ENCODE assay signal across 16 cellular contexts in the genomic region with DNA sequence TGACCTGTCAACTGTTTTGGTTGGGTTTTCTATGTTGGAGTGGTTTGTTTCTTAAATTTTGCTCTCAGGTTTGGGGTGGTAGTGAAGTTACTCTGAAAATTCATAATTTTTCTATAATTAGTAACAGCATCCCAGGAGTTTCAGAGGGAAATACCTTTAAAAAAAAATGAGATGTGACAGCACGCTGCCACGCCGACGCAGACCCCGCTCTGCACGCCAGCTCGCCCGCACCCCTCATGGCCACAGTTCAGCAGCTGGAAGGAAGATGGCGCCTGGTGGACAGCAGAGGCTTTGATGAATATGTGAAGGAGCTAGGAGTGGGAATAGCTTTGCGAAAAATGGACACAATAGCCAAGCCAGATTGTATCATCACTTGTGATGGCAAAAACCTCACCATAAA. TPM values are rescaled to one million over a fixed set of nuclear protein-coding genes. Genes with fewer than 3 reads are reported as not detected.
DNase-seq lines count a peak whose midpoint lies in the region; ATAC-seq and TF ChIP-seq lines count a peak whose summit lies in the region.
"Had no signal": no experiment of that assay in that cellular context is flagged by ENCODE, and none has a peak within 500 bp of the region (broad histone marks: within the 10 kb centered on the region; RNA-seq: fewer than 3 reads in every experiment).

No MANE protein-coding gene starts in this region.

- peak overlapping the region; percentile 77; the same call in 1 of the 2 replicates for H3K27ac ChIP-seq in MM.1S (ENCODE audit: low read length)
- no peak overlapping the region for H3K27ac ChIP-seq in vagina
- H3K27ac ChIP-seq: cardiac muscle cell, suprapubic skin had no signal

- H3K9me3 ChIP-seq in MM.1S (replicated peaks; ENCODE audit: insufficient read depth, low read length), result no peaks in the 10 kb centered on the region
- H3K9me3 ChIP-seq in vagina, result no peaks in the 10 kb centered on the region
- H3K9me3 ChIP-seq: heart right ventricle, suprapubic skin had no signal

- H3K4me1 ChIP-seq in MM.1S (ENCODE audit: low read length), result peaks cover 21% of the 10 kb centered on the region
- peaks cover 51% of the 10 kb centered on the region for H3K4me1 ChIP-seq in vagina

- H3K9ac ChIP-seq in MM.1S (ENCODE audit: low read length), result no peak overlapping the region

- H3F3A ChIP-seq in MM.1S (ENCODE audit: insufficient read depth, low read length), result peaks cover 18% of the 10 kb centered on the region

- H3K27me3 ChIP-seq in MM.1S (replicated peaks; ENCODE audit: insufficient read depth, low read length) (no peaks in the 10 kb centered on the region), vagina (no peaks in the 10 kb centered on the region)
- H3K27me3 ChIP-seq: cardiac muscle cell, heart right ventricle, suprapubic skin had no signal

- H3K36me3 Mint-ChIP-seq in activated CD4-positive, alpha-beta T cell treated with anti-CD3 and anti-CD28 coated beads for 36 hours (ENCODE audit: low read depth), result peaks cover 8% of the 10 kb centered on the region
- H3K36me3 Mint-ChIP-seq in activated CD4-positive, alpha-beta T cell treated with anti-CD3 and anti-CD28 coated beads, Interleukin-2, amount 10 ng/mL, durations not matched to agents 24 days and 14 days (ENCODE audit: low read depth), result peaks cover 11% of the 10 kb centered on the region
- H3K36me3 Mint-ChIP-seq in osteocyte (ENCODE audit: unreplicated experiment), result peaks cover 2% of the 10 kb centered on the region

- TF ChIP-seq POLR2A in vagina (IDR thresholded peaks at IDR 0.05), result no peak

- no peak for DNase-seq in activated CD4-positive, alpha-beta T cell treated with anti-CD3 and anti-CD28 coated beads for 36 hours
- no peak for DNase-seq in activated CD4-positive, alpha-beta T cell treated with anti-CD3 and anti-CD28 coated beads, Interleukin-2, amount 10 ng/mL, durations not matched to agents 24 days and 14 days
- DNase-seq in MM.1S, result no peak
- DNase-seq in choroid plexus epithelial cell (ENCODE audit: low read depth), result no peak
- DNase-seq in osteocyte (ENCODE audit: extremely low spot score, unreplicated experiment), result no peak
- no peak for DNase-seq in vagina (ENCODE audit: extremely low spot score in 2 of 2)
- DNase-seq in stimulated activated CD4-positive, alpha-beta T cell treated with anti-CD3 and anti-CD28 coated beads, Interleukin-4, amount 100 ng/mL, for 1 hour, result no peak
- DNase-seq in germinal center (ENCODE audit: low spot score), result no peak
- DNase-seq: activated CD4-positive, CD25-positive, alpha-beta regulatory T cell treated with anti-CD3 and anti-CD28 coated beads, Interleukin-2, amount 50 U/mL, for 72 hours; heart right ventricle; left colon; NCI-H1048; NCI-H2227 treated with DMSO at 0.1 percent for 48 hours had no signal

- H3K79me2 ChIP-seq in MM.1S (ENCODE audit: low read length), result peaks cover 69% of the 10 kb centered on the region

- no peaks in the 10 kb centered on the region for H3K9me3 Mint-ChIP-seq in activated CD4-positive, alpha-beta T cell treated with anti-CD3 and anti-CD28 coated beads for 36 hours (ENCODE audit: low read depth)
- peaks cover 7% of the 10 kb centered on the region for H3K9me3 Mint-ChIP-seq in activated CD4-positive, alpha-beta T cell treated with anti-CD3 and anti-CD28 coated beads, Interleukin-2, amount 10 ng/mL, durations not matched to agents 24 days and 14 days
- no peaks in the 10 kb centered on the region for H3K9me3 Mint-ChIP-seq in osteocyte (ENCODE audit: unreplicated experiment)

- peaks cover 80% of the 10 kb centered on the region for H3K4me1 Mint-ChIP-seq in activated CD4-positive, alpha-beta T cell treated with anti-CD3 and anti-CD28 coated beads for 36 hours
- H3K4me1 Mint-ChIP-seq in activated CD4-positive, alpha-beta T cell treated with anti-CD3 and anti-CD28 coated beads, Interleukin-2, amount 10 ng/mL, durations not matched to agents 24 days and 14 days, result peaks cover 47% of the 10 kb centered on the region
- peaks cover 69% of the 10 kb centered on the region for H3K4me1 Mint-ChIP-seq in osteocyte (ENCODE audit: unreplicated experiment)

- H3K36me3 ChIP-seq in MM.1S (replicated peaks; ENCODE audit: insufficient read depth, low read length), result no peaks in the 10 kb centered on the region
- H3K36me3 ChIP-seq in vagina, result no peaks in the 10 kb centered on the region
- H3K36me3 ChIP-seq: cardiac muscle cell, suprapubic skin had no signal

- H2AFZ ChIP-seq in MM.1S (ENCODE audit: low read length), result no peak overlapping the region

- H3K9me2 ChIP-seq in MM.1S (replicated peaks; ENCODE audit: insufficient read depth, low read length), result no peaks in the 10 kb centered on the region

- no peaks in the 10 kb centered on the region for H3K27me3 Mint-ChIP-seq in activated CD4-positive, alpha-beta T cell treated with anti-CD3 and anti-CD28 coated beads for 36 hours
- H3K27me3 Mint-ChIP-seq in activated CD4-positive, alpha-beta T cell treated with anti-CD3 and anti-CD28 coated beads, Interleukin-2, amount 10 ng/mL, durations not matched to agents 24 days and 14 days, result no peaks in the 10 kb centered on the region
- H3K27me3 Mint-ChIP-seq in osteocyte (ENCODE audit: unreplicated experiment), result no peaks in the 10 kb centered on the region

- no peak for TF ChIP-seq CTCF in MM.1S (IDR thresholded peaks at IDR 0.05; ENCODE audit: low read length)
- peak; percentile 18 for TF ChIP-seq CTCF in choroid plexus epithelial cell (conservative IDR thresholded peaks at IDR 0.05; ENCODE audit: low read depth, low read length)
- TF ChIP-seq CTCF in osteocyte (IDR thresholded peaks at IDR 0.05), result peak; percentile 0
- no peak for TF ChIP-seq CTCF in vagina (IDR thresholded peaks at IDR 0.05)

- no peaks in the 10 kb centered on the region for H4K20me1 ChIP-seq in MM.1S (ENCODE audit: insufficient read depth, low read length)

- POLR2A ChIA-PET in activated CD4-positive, alpha-beta T cell treated with anti-CD3 and anti-CD28 coated beads for 36 hours (lab: Charles Lee), result no interaction called here

- CTCF ChIA-PET in activated CD4-positive, alpha-beta T cell treated with anti-CD3 and anti-CD28 coated beads for 36 hours (lab: Charles Lee), result interaction anchor here (0.6 to 3.7 kb wide), 10 partner anchors 10 to 118 kb away, joined by 3 to 24 read pairs (median 6); a partner anchor contains a TSS

- H3K27ac Mint-ChIP-seq in activated CD4-positive, alpha-beta T cell treated with anti-CD3 and anti-CD28 coated beads for 36 hours, result peak overlapping the region; percentile 63
- H3K27ac Mint-ChIP-seq in activated CD4-positive, alpha-beta T cell treated with anti-CD3 and anti-CD28 coated beads, Interleukin-2, amount 10 ng/mL, durations not matched to agents 24 days and 14 days, result no peak overlapping the region
- H3K27ac Mint-ChIP-seq in osteocyte (ENCODE audit: unreplicated experiment), result peak overlapping the region; percentile 75

- no peak for ATAC-seq in activated CD4-positive, alpha-beta T cell treated with anti-CD3 and anti-CD28 coated beads for 36 hours

- H3K4me3 ChIP-seq in MM.1S (ENCODE audit: low read length) (no peak overlapping the region), choroid plexus epithelial cell (ENCODE audit: low read depth, low read length) (no peak overlapping the region), vagina (no peak overlapping the region)
- H3K4me3 ChIP-seq: cardiac muscle cell, suprapubic skin had no signal

- H3K4me2 ChIP-seq in MM.1S (ENCODE audit: low read depth, low read length), result no peak overlapping the region

- H3K4me3 Mint-ChIP-seq in activated CD4-positive, alpha-beta T cell treated with anti-CD3 and anti-CD28 coated beads for 36 hours, result no peak overlapping the region
- no peak overlapping the region for H3K4me3 Mint-ChIP-seq in activated CD4-positive, alpha-beta T cell treated with anti-CD3 and anti-CD28 coated beads, Interleukin-2, amount 10 ng/mL, durations not matched to agents 24 days and 14 days
- H3K4me3 Mint-ChIP-seq in osteocyte (ENCODE audit: unreplicated experiment), result peak overlapping the region; percentile 14
- H3K4me3 Mint-ChIP-seq: neural crest cell had no signal

- intact Hi-C loops in activated CD4-positive, alpha-beta T cell treated with anti-CD3 and anti-CD28 coated beads for 36 hours (cut with DNase I, micrococcal nuclease), result loop anchor here (1.0 to 10.0 kb wide), 4 partner anchors 98 to 377 kb away; a partner anchor contains a TSS
- intact Hi-C loops in activated CD4-positive, alpha-beta T cell treated with anti-CD3 and anti-CD28 coated beads, Interleukin-2, amount 10 ng/mL, durations not matched to agents 24 days and 14 days (cut with micrococcal nuclease), result loop anchor here (1.0 to 5.0 kb wide), 3 partner anchors 119 to 232 kb away; no protein-coding TSS in a partner anchor
- intact Hi-C loops in vagina (cut with DNase I), result no loop called here

RNA-seq across cellular contexts. Expression of a gene that starts 34.6 kb away (rescaled TPM):
- 100 to 1,000 TPM in 1 of 2 experiments, 10 to 100 TPM in 1; 85.1 to 104 TPM for total RNA-seq in activated CD4-positive, alpha-beta T cell treated with anti-CD3 and anti-CD28 coated beads for 36 hours
- total RNA-seq in activated CD4-positive, alpha-beta T cell treated with anti-CD3 and anti-CD28 coated beads, Interleukin-2, amount 10 ng/mL, durations not matched to agents 24 days and 14 days, result 68.5 and 71.3 TPM in 2 replicates
- total RNA-seq in osteocyte, result 146 and 161 TPM in 2 replicates
- total RNA-seq in vagina, result 177 TPM

Comparison
In these comparisons a context has a peak if more than half of its experiments do, and no peak if none do; other contexts are left out.
1. CTCF ChIP-seq: peak in choroid plexus epithelial cell (single experiment) and osteocyte (single experiment); none in MM.1S (single experiment) and vagina (0 of 3).